1 cellular context compared by ENCODE assay signal in genomic region chr6:26033132-26033941, GRCh38.
TF ChIP-seq lines count a peak whose summit lies in the region.

No MANE protein-coding gene starts in this region.

TF ChIP-seq in K562, 482 proteins besides CTCF, POLR2A, EP300 and RAD21 (continued from another document and continues in another):
- TF ChIP-seq CHAMP1 (IDR thresholded peaks at IDR 0.05) (0 out of 2 replicates have a peak, but pooled peaks have one; percentile 21), FOXK2 (conservative IDR thresholded peaks at IDR 0.05 in 1 of 2, IDR thresholded peaks at IDR 0.05 in 1 of 2; ENCODE audit: low read depth in 2 of 2) (peak; percentile 38 to 72; a peak in 2 of 4 replicates), ZNF384 (IDR thresholded peaks at IDR 0.05; ENCODE audit: low read depth, low read length) (no peak), HLTF (IDR thresholded peaks at IDR 0.05) (0 out of 2 replicates have a peak, but pooled peaks have one; percentile 16), CREB3L1 (IDR thresholded peaks at IDR 0.05; ENCODE audit: borderline replicate concordance, low read depth) (no peak; the same call in 1 of the 2 replicates), HMGXB4 (CRISPR knock-in tag; IDR thresholded peaks at IDR 0.05) (peak; percentile 57; the same call in 1 of the 2 replicates), PTTG1 (tag; IDR thresholded peaks at IDR 0.05; ENCODE audit: low read depth) (no peak), HEY1 (CRISPR knock-in tag; IDR thresholded peaks at IDR 0.05; ENCODE audit: borderline replicate concordance) (no peak), TGIF2 (CRISPR knock-in tag; IDR thresholded peaks at IDR 0.05) (no peak), NR2F6 (CRISPR knock-in tag; IDR thresholded peaks at IDR 0.05) (peak; percentile 79; the same call in 1 of the 2 replicates), THAP12 (CRISPR knock-in tag; IDR thresholded peaks at IDR 0.05) (peak; percentile 85), ETV5 (CRISPR knock-in tag; IDR thresholded peaks at IDR 0.05; ENCODE audit: low read depth) (no peak), SIRT6 (IDR thresholded peaks at IDR 0.05; ENCODE audit: low read depth, low read length) (no peak), ZNF23 (CRISPR knock-in tag; IDR thresholded peaks at IDR 0.05) (peak; percentile 10; the same call in 1 of the 2 replicates), SMAD4 (CRISPR knock-in tag; conservative IDR thresholded peaks at IDR 0.05) (peak; percentile 71), REST (CRISPR knock-in tag; IDR thresholded peaks at IDR 0.05; ENCODE audit: low read depth) (no peak), U2AF2 (optimal IDR thresholded peaks at IDR 0.05; ENCODE audit: low read depth, low read length) (no peak), ZKSCAN8 (CRISPR knock-in tag; IDR thresholded peaks at IDR 0.05) (no peak), ZFP1 (CRISPR knock-in tag; IDR thresholded peaks at IDR 0.05) (peak; percentile 59; the same call in 1 of the 2 replicates), KDM2B (CRISPR knock-in tag; IDR thresholded peaks at IDR 0.05) (0 out of 2 replicates have a peak, but pooled peaks have one; percentile 31), COPS2 (conservative IDR thresholded peaks at IDR 0.05) (no peak), MTA1 (IDR thresholded peaks at IDR 0.05; ENCODE audit: borderline replicate concordance) (peak; percentile 84; the same call in 1 of the 2 replicates), SMAD3 (CRISPR knock-in tag; conservative IDR thresholded peaks at IDR 0.05) (0 out of 2 replicates have a peak, but pooled peaks have one; percentile 33), NCOA6 (IDR thresholded peaks at IDR 0.05) (no peak), BRD4 (IDR thresholded peaks at IDR 0.05) (no peak), ZNF79 (CRISPR knock-in tag; IDR thresholded peaks at IDR 0.05; ENCODE audit: low read depth) (no peak)
- TF ChIP-seq, protein P1, sequence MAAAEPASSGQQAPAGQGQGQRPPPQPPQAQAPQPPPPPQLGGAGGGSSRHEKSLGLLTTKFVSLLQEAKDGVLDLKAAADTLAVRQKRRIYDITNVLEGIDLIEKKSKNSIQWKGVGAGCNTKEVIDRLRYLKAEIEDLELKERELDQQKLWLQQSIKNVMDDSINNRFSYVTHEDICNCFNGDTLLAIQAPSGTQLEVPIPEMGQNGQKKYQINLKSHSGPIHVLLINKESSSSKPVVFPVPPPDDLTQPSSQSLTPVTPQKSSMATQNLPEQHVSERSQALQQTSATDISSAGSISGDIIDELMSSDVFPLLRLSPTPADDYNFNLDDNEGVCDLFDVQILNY (CRISPR knock-in tag; IDR thresholded peaks at IDR 0.05): peak; percentile 14; the same call in 1 of the 2 replicates
- TF ChIP-seq, protein P2, sequence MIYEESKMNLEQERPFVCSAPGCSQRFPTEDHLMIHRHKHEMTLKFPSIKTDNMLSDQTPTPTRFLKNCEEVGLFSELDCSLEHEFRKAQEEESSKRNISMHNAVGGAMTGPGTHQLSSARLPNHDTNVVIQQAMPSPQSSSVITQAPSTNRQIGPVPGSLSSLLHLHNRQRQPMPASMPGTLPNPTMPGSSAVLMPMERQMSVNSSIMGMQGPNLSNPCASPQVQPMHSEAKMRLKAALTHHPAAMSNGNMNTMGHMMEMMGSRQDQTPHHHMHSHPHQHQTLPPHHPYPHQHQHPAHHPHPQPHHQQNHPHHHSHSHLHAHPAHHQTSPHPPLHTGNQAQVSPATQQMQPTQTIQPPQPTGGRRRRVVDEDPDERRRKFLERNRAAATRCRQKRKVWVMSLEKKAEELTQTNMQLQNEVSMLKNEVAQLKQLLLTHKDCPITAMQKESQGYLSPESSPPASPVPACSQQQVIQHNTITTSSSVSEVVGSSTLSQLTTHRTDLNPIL (CRISPR knock-in tag; IDR thresholded peaks at IDR 0.05): no peak
- TF ChIP-seq, protein P3, sequence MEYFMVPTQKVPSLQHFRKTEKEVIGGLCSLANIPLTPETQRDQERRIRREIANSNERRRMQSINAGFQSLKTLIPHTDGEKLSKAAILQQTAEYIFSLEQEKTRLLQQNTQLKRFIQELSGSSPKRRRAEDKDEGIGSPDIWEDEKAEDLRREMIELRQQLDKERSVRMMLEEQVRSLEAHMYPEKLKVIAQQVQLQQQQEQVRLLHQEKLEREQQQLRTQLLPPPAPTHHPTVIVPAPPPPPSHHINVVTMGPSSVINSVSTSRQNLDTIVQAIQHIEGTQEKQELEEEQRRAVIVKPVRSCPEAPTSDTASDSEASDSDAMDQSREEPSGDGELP (CRISPR knock-in tag; IDR thresholded peaks at IDR 0.05; ENCODE audit: borderline replicate concordance): peak; percentile 79
- TF ChIP-seq, protein P4, sequence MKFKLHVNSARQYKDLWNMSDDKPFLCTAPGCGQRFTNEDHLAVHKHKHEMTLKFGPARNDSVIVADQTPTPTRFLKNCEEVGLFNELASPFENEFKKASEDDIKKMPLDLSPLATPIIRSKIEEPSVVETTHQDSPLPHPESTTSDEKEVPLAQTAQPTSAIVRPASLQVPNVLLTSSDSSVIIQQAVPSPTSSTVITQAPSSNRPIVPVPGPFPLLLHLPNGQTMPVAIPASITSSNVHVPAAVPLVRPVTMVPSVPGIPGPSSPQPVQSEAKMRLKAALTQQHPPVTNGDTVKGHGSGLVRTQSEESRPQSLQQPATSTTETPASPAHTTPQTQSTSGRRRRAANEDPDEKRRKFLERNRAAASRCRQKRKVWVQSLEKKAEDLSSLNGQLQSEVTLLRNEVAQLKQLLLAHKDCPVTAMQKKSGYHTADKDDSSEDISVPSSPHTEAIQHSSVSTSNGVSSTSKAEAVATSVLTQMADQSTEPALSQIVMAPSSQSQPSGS (CRISPR knock-in tag; IDR thresholded peaks at IDR 0.05): no peak
- TF ChIP-seq, protein P5, sequence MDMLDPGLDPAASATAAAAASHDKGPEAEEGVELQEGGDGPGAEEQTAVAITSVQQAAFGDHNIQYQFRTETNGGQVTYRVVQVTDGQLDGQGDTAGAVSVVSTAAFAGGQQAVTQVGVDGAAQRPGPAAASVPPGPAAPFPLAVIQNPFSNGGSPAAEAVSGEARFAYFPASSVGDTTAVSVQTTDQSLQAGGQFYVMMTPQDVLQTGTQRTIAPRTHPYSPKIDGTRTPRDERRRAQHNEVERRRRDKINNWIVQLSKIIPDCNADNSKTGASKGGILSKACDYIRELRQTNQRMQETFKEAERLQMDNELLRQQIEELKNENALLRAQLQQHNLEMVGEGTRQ (CRISPR knock-in tag; IDR thresholded peaks at IDR 0.05): no peak
- TF ChIP-seq, protein P6, sequence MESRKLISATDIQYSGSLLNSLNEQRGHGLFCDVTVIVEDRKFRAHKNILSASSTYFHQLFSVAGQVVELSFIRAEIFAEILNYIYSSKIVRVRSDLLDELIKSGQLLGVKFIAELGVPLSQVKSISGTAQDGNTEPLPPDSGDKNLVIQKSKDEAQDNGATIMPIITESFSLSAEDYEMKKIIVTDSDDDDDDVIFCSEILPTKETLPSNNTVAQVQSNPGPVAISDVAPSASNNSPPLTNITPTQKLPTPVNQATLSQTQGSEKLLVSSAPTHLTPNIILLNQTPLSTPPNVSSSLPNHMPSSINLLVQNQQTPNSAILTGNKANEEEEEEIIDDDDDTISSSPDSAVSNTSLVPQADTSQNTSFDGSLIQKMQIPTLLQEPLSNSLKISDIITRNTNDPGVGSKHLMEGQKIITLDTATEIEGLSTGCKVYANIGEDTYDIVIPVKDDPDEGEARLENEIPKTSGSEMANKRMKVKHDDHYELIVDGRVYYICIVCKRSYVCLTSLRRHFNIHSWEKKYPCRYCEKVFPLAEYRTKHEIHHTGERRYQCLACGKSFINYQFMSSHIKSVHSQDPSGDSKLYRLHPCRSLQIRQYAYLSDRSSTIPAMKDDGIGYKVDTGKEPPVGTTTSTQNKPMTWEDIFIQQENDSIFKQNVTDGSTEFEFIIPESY (CRISPR knock-in tag; IDR thresholded peaks at IDR 0.05): 0 out of 2 replicates have a peak, but pooled peaks have one; percentile 31
